In the genomic region with DNA sequence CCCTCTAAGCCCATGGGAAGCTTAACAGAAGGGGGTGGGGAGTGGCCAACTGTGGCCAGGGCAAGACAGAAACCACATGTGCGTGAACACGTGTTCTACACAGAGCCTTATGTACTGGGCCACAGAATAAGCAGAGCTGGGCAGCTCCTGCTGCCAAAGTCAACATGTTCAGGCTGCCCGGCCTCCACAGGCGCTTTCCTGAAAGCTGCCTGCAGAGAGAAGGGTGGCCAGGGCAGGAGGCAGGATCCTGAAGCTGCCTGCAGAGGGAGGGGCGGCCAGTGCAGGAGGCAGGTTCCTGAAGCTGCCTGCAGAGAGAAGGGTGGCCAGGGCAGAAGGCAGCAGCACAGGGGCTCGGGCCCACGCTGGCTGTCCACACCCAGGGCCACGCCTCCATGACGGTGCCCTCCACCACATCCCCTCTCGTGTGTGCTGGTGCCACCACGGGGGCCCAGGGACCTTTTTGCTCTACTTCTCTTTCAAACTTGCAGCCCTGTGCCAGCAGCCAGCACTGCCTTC, we compare ENCODE assay signal across 8 cellular contexts.
A peak's percentile ranks its signal among the peaks of the same experiment; 100 is the strongest.
DNase-seq lines count a peak whose midpoint lies in the region; ATAC-seq, FAIRE-seq and TF ChIP-seq lines count a peak whose summit lies in the region.

No MANE protein-coding gene starts in this region.

- no peak for TF ChIP-seq RAD21 in K562 (CRISPR knock-in tag; conservative IDR thresholded peaks at IDR 0.05 in 1 of 2, IDR thresholded peaks at IDR 0.05 in 1 of 2)

- CTCF ChIA-PET in K562 (lab: Yijun Ruan, JAX; ENCODE audit: low intra/inter-chr PET ratio) = no interaction called here

- in situ Hi-C loops in K562 (cut with MboI) = no loop called here

- peaks cover 30% of the 10 kb centered on the region for H3K9me1 ChIP-seq in K562 (ENCODE audit: control insufficient read depth, insufficient read depth, low read length)

- TF ChIP-seq POLR2A in K562 (conservative IDR thresholded peaks at IDR 0.05) = no peak

- H3K36me3 ChIP-seq in BLaER1 (peaks cover 27% of the 10 kb centered on the region), MG63 (no peaks in the 10 kb centered on the region), K562 (ENCODE audit: control insufficient read depth, insufficient read depth, low read length) (peaks cover 17% of the 10 kb centered on the region; the same call in 2 of the 3 replicates), kidney epithelial cell (ENCODE audit: control insufficient read depth, insufficient read depth, low read length) (peaks cover 1% of the 10 kb centered on the region)

- POLR2A ChIA-PET in K562 (lab: Yijun Ruan, JAX) = interaction anchor here (0.5 to 2.2 kb wide), 5 partner anchors 9 to 397 kb away, joined by 3 to 12 read pairs (median 4); no protein-coding TSS in a partner anchor

- intact Hi-C loops in K562 (cut with micrococcal nuclease) = no loop called here

- BruUV-seq in K562 (replicated peaks; lab: Mats Ljungman, UMichigan) = no TSS peak

- H3K27me3 ChIP-seq in BLaER1 (no peaks in the 10 kb centered on the region), MG63 (no peaks in the 10 kb centered on the region), K562 (ENCODE audit: control insufficient read depth in 2 of 2, insufficient read depth in 2 of 2, low read length in 2 of 2) (no peaks in the 10 kb centered on the region), kidney epithelial cell (ENCODE audit: control insufficient read depth, insufficient read depth, low read length) (no peaks in the 10 kb centered on the region)

- peak; percentile 81 for DNase-seq in MG63
- DNase-seq in K562 (ENCODE audit: extremely low read depth in 1 of 4, low spot score in 3 of 4) = no peak
- peak; percentile 61 for DNase-seq in kidney epithelial cell (ENCODE audit: low read depth)
- DNase-seq in stimulated activated naive CD8-positive, alpha-beta T cell treated with anti-CD3 and anti-CD28 coated beads, Interleukin-15, Interleukin-2, amounts not matched to agents 100 U/mL and 50 U/mL, for 24 hours = no peak

- peak overlapping the region; percentile 49 for H3K27ac ChIP-seq in BLaER1
- no peak overlapping the region for H3K27ac ChIP-seq in K562 (ENCODE audit: extremely low read depth, low read depth, low read length)

- H3K9me3 ChIP-seq in BLaER1 (no peaks in the 10 kb centered on the region), MG63 (no peaks in the 10 kb centered on the region), K562 (replicated peaks; ENCODE audit: control insufficient read depth, insufficient read depth, low read depth, low read length) (no peaks in the 10 kb centered on the region)

- H3K4me3 ChIP-seq in BLaER1 = no peak overlapping the region
- no peak overlapping the region for H3K4me3 ChIP-seq in MG63
- H3K4me3 ChIP-seq in K562 = no peak overlapping the region
- H3K4me3 ChIP-seq in kidney epithelial cell (ENCODE audit: low read depth, low read length) = no peak overlapping the region

- H4K20me1 ChIP-seq in BLaER1 (peaks cover 100% of the 10 kb centered on the region), K562 (replicated peaks; ENCODE audit: control insufficient read depth, insufficient read depth, low read length) (peaks cover 84% of the 10 kb centered on the region)

- no peak for FAIRE-seq in K562 (lab: Jason Lieb, UNC)

- no peak overlapping the region for H2AFZ ChIP-seq in K562 (ENCODE audit: low read depth, low read length)

- no peak for ATAC-seq in K562
- ATAC-seq in stimulated activated naive CD8-positive, alpha-beta T cell treated with anti-CD3 and anti-CD28 coated beads, Interleukin-15, Interleukin-2, amounts not matched to agents 100 U/mL and 50 U/mL, for 24 hours = peak; percentile 22
- ATAC-seq in GM18502 (IDR thresholded peaks at IDR 0.05; ENCODE audit: poor library complexity, unreplicated experiment) = no peak
- no peak for ATAC-seq in HG02884 (IDR thresholded peaks at IDR 0.05; ENCODE audit: unreplicated experiment)
- ATAC-seq in GM21786 (IDR thresholded peaks at IDR 0.05; ENCODE audit: unreplicated experiment) = no peak

- H3K4me1 ChIP-seq in BLaER1 = peaks cover 100% of the 10 kb centered on the region
- peaks cover 41 to 66% of the 10 kb centered on the region in 2 experiments for H3K4me1 ChIP-seq in K562 (replicated peaks in 1 of 2; ENCODE audit: control insufficient read depth in 2 of 2, insufficient read depth in 2 of 2, low read length in 2 of 2)

- TF ChIP-seq CTCF in K562 (IDR thresholded peaks at IDR 0.05 in 2 of 3, conservative IDR thresholded peaks at IDR 0.05 in 1 of 3; ENCODE audit: insufficient read depth in 2 of 3, low read depth in 1 of 3, low read length in 3 of 3) (no peak), kidney epithelial cell (IDR thresholded peaks at IDR 0.05; ENCODE audit: insufficient read depth, low read length, poor library complexity, severe bottlenecking) (no peak)

- 77% methylated on average over 11 of the region's 11 CpGs for WGBS in K562 (ENCODE audit: insufficient coverage, low coverage, missing lambda C conversion rate)

- peaks cover 96% of the 10 kb centered on the region for H3K79me2 ChIP-seq in K562 (ENCODE audit: control insufficient read depth, insufficient read depth, low read length)

- H3K9ac ChIP-seq in BLaER1 (peak overlapping the region; percentile 57), K562 (ENCODE audit: insufficient read depth in 1 of 2, low read depth in 2 of 2, low read length in 2 of 2) (peak overlapping the region in 1 of 2 experiments; percentile 72; a peak in 1 of 4 replicates)

- no peak for TF ChIP-seq EP300 in K562 (IDR thresholded peaks at IDR 0.05; ENCODE audit: low read length)

- H3K4me2 ChIP-seq in BLaER1 = peak overlapping the region; percentile 91
- no peak overlapping the region for H3K4me2 ChIP-seq in K562 (ENCODE audit: insufficient read depth, low read length)

TF ChIP-seq in K562, 482 proteins besides CTCF, POLR2A, EP300 and RAD21:
- TF ChIP-seq, protein P1, sequence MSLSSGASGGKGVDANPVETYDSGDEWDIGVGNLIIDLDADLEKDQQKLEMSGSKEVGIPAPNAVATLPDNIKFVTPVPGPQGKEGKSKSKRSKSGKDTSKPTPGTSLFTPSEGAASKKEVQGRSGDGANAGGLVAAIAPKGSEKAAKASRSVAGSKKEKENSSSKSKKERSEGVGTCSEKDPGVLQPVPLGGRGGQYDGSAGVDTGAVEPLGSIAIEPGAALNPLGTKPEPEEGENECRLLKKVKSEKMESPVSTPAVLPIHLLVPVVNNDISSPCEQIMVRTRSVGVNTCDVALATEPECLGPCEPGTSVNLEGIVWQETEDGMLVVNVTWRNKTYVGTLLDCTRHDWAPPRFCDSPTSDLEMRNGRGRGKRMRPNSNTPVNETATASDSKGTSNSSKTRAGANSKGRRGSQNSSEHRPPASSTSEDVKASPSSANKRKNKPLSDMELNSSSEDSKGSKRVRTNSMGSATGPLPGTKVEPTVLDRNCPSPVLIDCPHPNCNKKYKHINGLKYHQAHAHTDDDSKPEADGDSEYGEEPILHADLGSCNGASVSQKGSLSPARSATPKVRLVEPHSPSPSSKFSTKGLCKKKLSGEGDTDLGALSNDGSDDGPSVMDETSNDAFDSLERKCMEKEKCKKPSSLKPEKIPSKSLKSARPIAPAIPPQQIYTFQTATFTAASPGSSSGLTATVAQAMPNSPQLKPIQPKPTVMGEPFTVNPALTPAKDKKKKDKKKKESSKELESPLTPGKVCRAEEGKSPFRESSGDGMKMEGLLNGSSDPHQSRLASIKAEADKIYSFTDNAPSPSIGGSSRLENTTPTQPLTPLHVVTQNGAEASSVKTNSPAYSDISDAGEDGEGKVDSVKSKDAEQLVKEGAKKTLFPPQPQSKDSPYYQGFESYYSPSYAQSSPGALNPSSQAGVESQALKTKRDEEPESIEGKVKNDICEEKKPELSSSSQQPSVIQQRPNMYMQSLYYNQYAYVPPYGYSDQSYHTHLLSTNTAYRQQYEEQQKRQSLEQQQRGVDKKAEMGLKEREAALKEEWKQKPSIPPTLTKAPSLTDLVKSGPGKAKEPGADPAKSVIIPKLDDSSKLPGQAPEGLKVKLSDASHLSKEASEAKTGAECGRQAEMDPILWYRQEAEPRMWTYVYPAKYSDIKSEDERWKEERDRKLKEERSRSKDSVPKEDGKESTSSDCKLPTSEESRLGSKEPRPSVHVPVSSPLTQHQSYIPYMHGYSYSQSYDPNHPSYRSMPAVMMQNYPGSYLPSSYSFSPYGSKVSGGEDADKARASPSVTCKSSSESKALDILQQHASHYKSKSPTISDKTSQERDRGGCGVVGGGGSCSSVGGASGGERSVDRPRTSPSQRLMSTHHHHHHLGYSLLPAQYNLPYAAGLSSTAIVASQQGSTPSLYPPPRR (CRISPR knock-in tag; IDR thresholded peaks at IDR 0.05; ENCODE audit: borderline replicate concordance) = no peak
- TF ChIP-seq CBX8 (IDR thresholded peaks at IDR 0.05; ENCODE audit: borderline replicate concordance, extremely low read depth, low read depth, low read length, poor library complexity, severe bottlenecking) (no peak), RBM22 (IDR thresholded peaks at IDR 0.05; ENCODE audit: low read depth, low read length, poor library complexity, severe bottlenecking) (peak; percentile 81), HDAC2 (IDR thresholded peaks at IDR 0.05) (no peak), POLR2H (tag; IDR thresholded peaks at IDR 0.05; ENCODE audit: low read depth) (no peak), ARHGAP35 (IDR thresholded peaks at IDR 0.05; ENCODE audit: partially characterized antibody) (no peak), POLR2G (IDR thresholded peaks at IDR 0.05; ENCODE audit: low read depth, low read length) (peak; percentile 58; the same call in 1 of the 2 replicates), CXXC5 (CRISPR knock-in tag; IDR thresholded peaks at IDR 0.05) (no peak), HOXB6 (CRISPR knock-in tag; IDR thresholded peaks at IDR 0.05; ENCODE audit: borderline replicate concordance) (no peak)
- TF ChIP-seq, protein P2, sequence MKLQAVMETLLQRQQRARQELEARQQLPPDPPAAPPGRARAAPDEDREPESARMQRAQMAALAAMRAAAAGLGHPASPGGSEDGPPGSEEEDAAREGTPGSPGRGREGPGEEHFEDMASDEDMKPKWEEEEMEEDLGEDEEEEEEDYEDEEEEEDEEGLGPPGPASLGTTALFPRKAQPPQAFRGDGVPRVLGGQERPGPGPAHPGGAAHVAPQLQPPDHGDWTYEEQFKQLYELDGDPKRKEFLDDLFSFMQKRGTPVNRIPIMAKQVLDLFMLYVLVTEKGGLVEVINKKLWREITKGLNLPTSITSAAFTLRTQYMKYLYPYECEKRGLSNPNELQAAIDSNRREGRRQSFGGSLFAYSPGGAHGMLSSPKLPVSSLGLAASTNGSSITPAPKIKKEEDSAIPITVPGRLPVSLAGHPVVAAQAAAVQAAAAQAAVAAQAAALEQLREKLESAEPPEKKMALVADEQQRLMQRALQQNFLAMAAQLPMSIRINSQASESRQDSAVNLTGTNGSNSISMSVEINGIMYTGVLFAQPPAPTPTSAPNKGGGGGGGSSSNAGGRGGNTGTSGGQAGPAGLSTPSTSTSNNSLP (IDR thresholded peaks at IDR 0.05; ENCODE audit: borderline replicate concordance, low read depth, low read length) = no peak

Comparison
In these comparisons a context has a peak if more than half of its experiments do, and no peak if none do; other contexts are left out.
1. DNase-seq: peak in MG63 (single experiment) and kidney epithelial cell (single experiment); none in K562 (0 of 4) and stimulated activated naive CD8-positive, alpha-beta T cell treated with anti-CD3 and anti-CD28 coated beads, Interleukin-15, Interleukin-2, amounts not matched to agents 100 U/mL and 50 U/mL, for 24 hours (single experiment).